ENCODE assay signal across 9 cellular contexts in genomic region chr9:121107041-121107440, GRCh38. TPM values are rescaled to one million over a fixed set of nuclear protein-coding genes. Genes with fewer than 3 reads are reported as not detected.
DNase-seq lines count a peak whose midpoint lies in the region; ATAC-seq and TF ChIP-seq lines count a peak whose summit lies in the region.
"Had no signal": no experiment of that assay in that cellular context is flagged by ENCODE, and none has a peak within 500 bp of the region (broad histone marks: within the 10 kb centered on the region; RNA-seq: fewer than 3 reads in every experiment).

No MANE protein-coding gene starts in this region.

- H3K27ac ChIP-seq in A673 (ENCODE audit: low read depth, low read length, poor library complexity, severe bottlenecking), result no peak overlapping the region
- H3K27ac ChIP-seq in OCI-LY7 (ENCODE audit: low read depth, low read length, poor library complexity, severe bottlenecking), result no peak overlapping the region
- H3K27ac ChIP-seq: tibial nerve had no signal

- no peaks in the 10 kb centered on the region for H3K36me3 ChIP-seq in A673 (ENCODE audit: insufficient read depth, low read length, poor library complexity, severe bottlenecking)
- peaks cover 84% of the 10 kb centered on the region for H3K36me3 ChIP-seq in OCI-LY7 (ENCODE audit: insufficient read depth, low read length)
- H3K36me3 ChIP-seq: tibial nerve had no signal

- DNase-seq in A673 (ENCODE audit: low spot score) (peak; percentile 11), ELR (ENCODE audit: low read depth) (peak; percentile 42), OCI-LY7 (ENCODE audit: low spot score) (peak; percentile 26), epithelial cell of esophagus (ENCODE audit: low read depth) (peak; percentile 58)

- H2AFZ ChIP-seq in OCI-LY7 (ENCODE audit: low read length), result no peak overlapping the region

- no peak overlapping the region for H3K4me2 ChIP-seq in OCI-LY7 (ENCODE audit: low read length)

- no peak for TF ChIP-seq CTCF in A673 (conservative IDR thresholded peaks at IDR 0.05; ENCODE audit: low read depth, low read length)
- 0 out of 2 replicates have a peak, but pooled peaks have one; percentile 41 for TF ChIP-seq CTCF in OCI-LY7 (conservative IDR thresholded peaks at IDR 0.05; ENCODE audit: low read length)
- TF ChIP-seq CTCF in epithelial cell of esophagus (IDR thresholded peaks at IDR 0.05; ENCODE audit: insufficient read depth, low read depth, low read length, missing control alignments), result peak; percentile 73

- BruUV-seq in A673 (replicated peaks; lab: Mats Ljungman, UMichigan) (no TSS peak), OCI-LY7 (replicated peaks; lab: Mats Ljungman, UMichigan) (no TSS peak)

- no peaks in the 10 kb centered on the region; the same call in 1 of the 2 replicates for H4K20me1 ChIP-seq in OCI-LY7 (ENCODE audit: insufficient read depth, low read length)

- H3K4me3 ChIP-seq in A673 (ENCODE audit: low read depth, low read length, poor library complexity, severe bottlenecking), result no peak overlapping the region
- no peak overlapping the region for H3K4me3 ChIP-seq in OCI-LY7 (ENCODE audit: low read depth, low read length, poor library complexity, severe bottlenecking)
- H3K4me3 ChIP-seq in epithelial cell of esophagus (ENCODE audit: low read length), result no peak overlapping the region
- H3K4me3 ChIP-seq: tibial nerve had no signal

- H3K4me1 ChIP-seq in A673 (ENCODE audit: insufficient read depth, low read length, poor library complexity, severe bottlenecking), result no peaks in the 10 kb centered on the region
- peaks cover 3% of the 10 kb centered on the region for H3K4me1 ChIP-seq in OCI-LY7 (ENCODE audit: insufficient read depth, low read length, poor library complexity, severe bottlenecking)
- H3K4me1 ChIP-seq: tibial nerve had no signal

- no peak for ATAC-seq in GM18511 (IDR thresholded peaks at IDR 0.05; ENCODE audit: unreplicated experiment)
- ATAC-seq in HG03378 (IDR thresholded peaks at IDR 0.05; ENCODE audit: unreplicated experiment), result no peak
- no peak for ATAC-seq in GM21367 (IDR thresholded peaks at IDR 0.05; ENCODE audit: unreplicated experiment)
- no peak for ATAC-seq in HG03175 (IDR thresholded peaks at IDR 0.05; ENCODE audit: unreplicated experiment)

- no peaks in the 10 kb centered on the region for H3K9me3 ChIP-seq in A673 (ENCODE audit: low read depth, low read length, poor library complexity, severe bottlenecking)
- H3K9me3 ChIP-seq in OCI-LY7 (ENCODE audit: low read length), result no peaks in the 10 kb centered on the region

- CTCF ChIA-PET in A673 (lab: Charles Lee), result no interaction called here
- CTCF ChIA-PET in OCI-LY7 (lab: Charles Lee; ENCODE audit: unreplicated experiment), result no interaction called here

- intact Hi-C loops in A673 (cut with micrococcal nuclease; ENCODE audit: unreplicated experiment) (no loop called here), OCI-LY7 (cut with micrococcal nuclease; ENCODE audit: unreplicated experiment) (no loop called here)

- no peaks in the 10 kb centered on the region for H3K9me2 ChIP-seq in OCI-LY7 (ENCODE audit: insufficient read depth, low read length)

- no peaks in the 10 kb centered on the region for H3K27me3 ChIP-seq in A673 (replicated peaks; ENCODE audit: insufficient read depth, low read depth, low read length, poor library complexity)
- H3K27me3 ChIP-seq: tibial nerve had no signal

- peaks cover 42% of the 10 kb centered on the region for H3K79me2 ChIP-seq in OCI-LY7 (ENCODE audit: insufficient read depth, low read depth, low read length)

- POLR2A ChIA-PET in A673 (lab: Charles Lee; ENCODE audit: low non-redundant PET) (no interaction called here), OCI-LY7 (lab: Charles Lee) (no interaction called here)

RNA-seq across cellular contexts. Expression of gene CNTRL, which starts 32.3 kb away (rescaled TPM):
- 26.3 and 30.0 TPM in 2 replicates for total RNA-seq in A673 (2021)
- total RNA-seq in OCI-LY7 (2014; rRNA removed; shearing (Covaris generic)), result 81.4 and 94.9 TPM in 2 replicates
- total RNA-seq in OCI-LY7 (2022), result 113 and 138 TPM in 2 replicates

RNA-seq across cellular contexts. Expression of gene C5, which starts 57.0 kb away (rescaled TPM):
- total RNA-seq in A673 (2021), result 4.0 and 4.4 TPM in 2 replicates
- 2.7 and 3.8 TPM in 2 replicates for total RNA-seq in OCI-LY7 (2014; rRNA removed; shearing (Covaris generic))
- total RNA-seq in OCI-LY7 (2022), result 7.9 and 10.2 TPM in 2 replicates
